22 cellular contexts compared by ENCODE assay signal in the genomic region with DNA sequence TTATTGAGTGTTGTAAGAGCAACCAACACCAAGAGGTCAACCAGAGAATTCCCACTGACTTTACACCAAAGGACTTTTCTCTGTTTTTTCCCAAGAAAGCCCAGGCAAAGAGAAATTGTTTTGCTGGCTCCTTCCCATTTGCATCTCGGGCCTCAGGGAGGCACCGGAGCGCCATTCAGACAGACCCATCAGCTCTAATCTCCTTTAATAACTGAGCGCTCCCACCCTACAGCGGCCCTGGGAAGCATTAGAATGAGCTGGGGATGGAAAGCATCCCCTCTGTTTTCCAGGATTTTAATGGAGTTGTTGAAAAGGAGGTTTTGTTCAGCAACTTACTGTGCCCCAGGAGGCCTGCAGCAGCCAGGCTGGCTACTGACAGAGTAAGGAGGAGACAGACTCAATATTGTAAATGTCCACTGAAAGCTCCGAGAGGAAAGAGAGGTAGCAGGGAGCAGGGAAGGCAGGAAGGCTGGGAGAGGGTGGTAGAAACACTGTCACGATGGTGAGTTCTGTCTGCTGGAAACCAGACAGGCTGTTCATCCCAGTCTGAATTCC.
"Had no signal": no experiment of that assay in that cellular context is flagged by ENCODE, and none has a peak within 500 bp of the region (broad histone marks: within the 10 kb centered on the region; RNA-seq: fewer than 3 reads in every experiment).

No MANE protein-coding gene starts in this region.

- ATAC-seq: activated CD8-positive, alpha-beta T cell treated with anti-CD3 and anti-CD28 coated beads, Interleukin-2, amount 10 ng/mL, durations not matched to agents 7 days and 5 days; gastroesophageal sphincter; heart left ventricle; left lobe of liver; sciatic nerve had no signal

- H3K27ac ChIP-seq: esophagus muscularis mucosa, gastroesophageal sphincter, heart left ventricle, stomach, testis had no signal

- H3K27ac Mint-ChIP-seq: activated CD4-positive, alpha-beta T cell treated with anti-CD3 and anti-CD28 coated beads, Interleukin-2, amount 10 ng/mL, durations not matched to agents 24 days and 14 days; activated CD8-positive, alpha-beta T cell treated with anti-CD3 and anti-CD28 coated beads, Interleukin-2, amount 10 ng/mL, durations not matched to agents 7 days and 5 days; activated naive CD8-positive, alpha-beta T cell treated with anti-CD3 and anti-CD28 coated beads, Interleukin-2, amount 10 ng/mL, durations not matched to agents 7 days and 5 days; activated T-cell treated with anti-CD3 and anti-CD28 coated beads, Interleukin-2, amount 50 U/mL, for 24 hours; activated T-helper 2 cell treated with anti-CD3 and anti-CD28 coated beads, Interferon-gamma antibody, Interleukin-2, Interleukin-4, amounts not matched to agents 10 μg/mL and 5 μg/mL and 100 μg/mL, durations not matched to agents 14 hours and 24 hours and 36 hours; mesothelial cell of epicardium; type B pancreatic cell had no signal

- H3K27me3 Mint-ChIP-seq: activated CD4-positive, alpha-beta T cell treated with anti-CD3 and anti-CD28 coated beads, Interleukin-2, amount 10 ng/mL, durations not matched to agents 24 days and 14 days; activated naive CD8-positive, alpha-beta T cell treated with anti-CD3 and anti-CD28 coated beads, Interleukin-2, amount 10 ng/mL, durations not matched to agents 7 days and 5 days had no signal

- H3K4me1 ChIP-seq: esophagus muscularis mucosa, gastroesophageal sphincter, heart left ventricle, testis had no signal

- H3K36me3 ChIP-seq: esophagus muscularis mucosa, gastroesophageal sphincter, heart left ventricle, stomach had no signal

- H3K4me1 Mint-ChIP-seq: activated CD4-positive, alpha-beta T cell treated with anti-CD3 and anti-CD28 coated beads, Interleukin-2, amount 10 ng/mL, durations not matched to agents 24 days and 14 days; activated naive CD8-positive, alpha-beta T cell treated with anti-CD3 and anti-CD28 coated beads, Interleukin-2, amount 10 ng/mL, durations not matched to agents 7 days and 5 days had no signal

- H3K4me3 Mint-ChIP-seq: activated CD4-positive, alpha-beta T cell treated with anti-CD3 and anti-CD28 coated beads, Interleukin-2, amount 10 ng/mL, durations not matched to agents 24 days and 14 days; activated CD8-positive, alpha-beta T cell treated with anti-CD3 and anti-CD28 coated beads, Interleukin-2, amount 10 ng/mL, durations not matched to agents 7 days and 5 days; activated naive CD8-positive, alpha-beta T cell treated with anti-CD3 and anti-CD28 coated beads, Interleukin-2, amount 10 ng/mL, durations not matched to agents 7 days and 5 days; activated T-cell treated with anti-CD3 and anti-CD28 coated beads, Interleukin-2, amount 50 U/mL, for 24 hours; mesothelial cell of epicardium; nephron; type B pancreatic cell had no signal

- H3K4me2 ChIP-seq: smooth muscle cell had no signal

- H3K27me3 ChIP-seq: stomach, testis had no signal

- H3K4me3 ChIP-seq: esophagus muscularis mucosa, gastroesophageal sphincter, heart left ventricle, lung, smooth muscle cell, stomach, testis had no signal

- DNase-seq: activated CD4-positive, alpha-beta T cell treated with anti-CD3 and anti-CD28 coated beads, Interleukin-2, amount 10 ng/mL, durations not matched to agents 24 days and 14 days; activated CD8-positive, alpha-beta T cell treated with anti-CD3 and anti-CD28 coated beads, Interleukin-2, amount 10 ng/mL, durations not matched to agents 7 days and 5 days; activated naive CD4-positive, alpha-beta T cell treated with Interleukin-2 at 50 U/mL for 16 hours; activated naive CD8-positive, alpha-beta T cell treated with anti-CD3 and anti-CD28 coated beads, Interleukin-2, amount 10 ng/mL, durations not matched to agents 7 days and 5 days; activated T-cell treated with anti-CD3 and anti-CD28 coated beads, Interleukin-2, amount 50 U/mL, for 24 hours; caudate nucleus; heart left ventricle; islet precursor cell; stimulated activated CD4-positive, alpha-beta T cell treated with anti-CD3 and anti-CD28 coated beads, Interleukin-4, amount 100 ng/mL, for 1 hour; stomach; testis had no signal

- H3K9me3 Mint-ChIP-seq: activated naive CD8-positive, alpha-beta T cell treated with anti-CD3 and anti-CD28 coated beads, Interleukin-2, amount 10 ng/mL, durations not matched to agents 7 days and 5 days; activated T-cell treated with anti-CD3 and anti-CD28 coated beads, Interleukin-2, amount 50 U/mL, for 24 hours; activated T-helper 2 cell treated with anti-CD3 and anti-CD28 coated beads, Interferon-gamma antibody, Interleukin-2, Interleukin-4, amounts not matched to agents 10 μg/mL and 5 μg/mL and 100 μg/mL, durations not matched to agents 14 hours and 24 hours and 36 hours had no signal

- H3K36me3 Mint-ChIP-seq: activated naive CD8-positive, alpha-beta T cell treated with anti-CD3 and anti-CD28 coated beads, Interleukin-2, amount 10 ng/mL, durations not matched to agents 7 days and 5 days; brain; mesothelial cell of epicardium; type B pancreatic cell had no signal

- H3K9me3 ChIP-seq: stomach, testis had no signal
